In the genomic region with DNA sequence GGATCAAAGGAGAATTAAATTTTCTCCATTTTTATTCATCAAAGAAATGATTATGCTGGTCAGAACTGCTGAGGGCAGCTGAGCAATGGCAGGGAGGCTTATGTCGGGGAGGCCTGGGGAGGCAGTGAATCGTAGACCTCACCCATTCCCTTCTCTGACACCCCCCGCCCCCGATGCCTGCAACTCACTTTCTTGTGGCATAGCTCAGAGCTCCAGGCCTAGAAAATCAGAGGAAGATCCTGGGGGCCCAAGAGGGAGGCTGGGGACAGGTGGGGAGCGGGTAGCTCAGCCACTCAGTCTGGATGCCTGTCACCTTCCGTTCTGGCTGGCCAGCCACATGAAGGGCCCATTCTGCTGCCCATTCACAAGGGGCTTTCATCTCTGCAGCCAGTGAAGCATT, we compare ENCODE assay signal across 16 cellular contexts.
"Had no signal": no experiment of that assay in that cellular context is flagged by ENCODE, and none has a peak within 500 bp of the region (broad histone marks: within the 10 kb centered on the region; RNA-seq: fewer than 3 reads in every experiment).

No MANE protein-coding gene starts in this region.

- H3K9me3 ChIP-seq: colonic mucosa, esophagus muscularis mucosa, left lung, mucosa of descending colon, ovary, stomach, thoracic aorta, upper lobe of right lung had no signal

- H3K4me3 ChIP-seq: colonic mucosa, esophagus muscularis mucosa, hepatocyte, left lung, mucosa of descending colon, ovary, stomach, thoracic aorta, upper lobe of right lung had no signal

- H3K79me2 ChIP-seq: hepatocyte had no signal

- H3K27ac Mint-ChIP-seq: activated CD4-positive, alpha-beta T cell treated with anti-CD3 and anti-CD28 coated beads, Interleukin-2, amount 10 ng/mL, durations not matched to agents 7 days and 5 days; activated naive CD4-positive, alpha-beta T cell treated with anti-CD3 and anti-CD28 coated beads, Interleukin-2, amount 50 U/mL, for 24 hours; nephron had no signal

- H2AFZ ChIP-seq: hepatocyte had no signal

- H3K27me3 ChIP-seq: colonic mucosa, esophagus muscularis mucosa, hepatocyte, left lung, ovary, stomach, upper lobe of right lung had no signal

- H3K36me3 ChIP-seq: colonic mucosa, ovary, thoracic aorta, upper lobe of right lung had no signal

- H3K27ac ChIP-seq: colonic mucosa, esophagus muscularis mucosa, hepatocyte, ovary, upper lobe of right lung had no signal

- H3K4me2 ChIP-seq: hepatocyte had no signal

- DNase-seq: activated CD4-positive, alpha-beta T cell treated with anti-CD3 and anti-CD28 coated beads, Interleukin-2, amount 10 ng/mL, durations not matched to agents 7 days and 5 days; caudate nucleus; colonic mucosa; islet precursor cell; ovary; stomach; T-helper 9 cell; upper lobe of right lung had no signal

- ATAC-seq: left lung, mucosa of descending colon, sciatic nerve, upper lobe of right lung had no signal

- H3K9me3 Mint-ChIP-seq: activated CD4-positive, alpha-beta T cell treated with anti-CD3 and anti-CD28 coated beads, Interleukin-2, amount 10 ng/mL, durations not matched to agents 7 days and 5 days; activated naive CD4-positive, alpha-beta T cell treated with anti-CD3 and anti-CD28 coated beads, Interleukin-2, amount 50 U/mL, for 24 hours; nephron had no signal

- H3K4me3 Mint-ChIP-seq: activated CD4-positive, alpha-beta T cell treated with anti-CD3 and anti-CD28 coated beads, Interleukin-2, amount 10 ng/mL, durations not matched to agents 7 days and 5 days; activated naive CD4-positive, alpha-beta T cell treated with anti-CD3 and anti-CD28 coated beads, Interleukin-2, amount 50 U/mL, for 24 hours; nephron had no signal

- H3K36me3 Mint-ChIP-seq: activated naive CD4-positive, alpha-beta T cell treated with anti-CD3 and anti-CD28 coated beads, Interleukin-2, amount 50 U/mL, for 24 hours had no signal

- H3K27me3 Mint-ChIP-seq: activated CD4-positive, alpha-beta T cell treated with anti-CD3 and anti-CD28 coated beads, Interleukin-2, amount 10 ng/mL, durations not matched to agents 7 days and 5 days; activated naive CD4-positive, alpha-beta T cell treated with anti-CD3 and anti-CD28 coated beads, Interleukin-2, amount 50 U/mL, for 24 hours had no signal
